In genomic region chr18:63319383-63320040, GRCh38 we compare ENCODE assay signal across 8 cellular contexts. TPM values are rescaled to one million over a fixed set of nuclear protein-coding genes. Genes with fewer than 3 reads are reported as not detected.
DNase-seq lines count a peak whose midpoint lies in the region; ATAC-seq and TF ChIP-seq lines count a peak whose summit lies in the region.

Gene BCL2 (minus strand): TSS chr18:63319769.

- H3K27ac Mint-ChIP-seq in Caco-2 (ENCODE audit: unreplicated experiment) (peak within 1 kb of the TSS; percentile 63), T-cell (peak within 1 kb of the TSS; percentile 97)

- ATAC-seq in GM19468 (IDR thresholded peaks at IDR 0.05; ENCODE audit: extremely low read depth, unreplicated experiment) = peak; percentile 2
- peak in 2 of 4 experiments; percentile 43 to 44 for ATAC-seq in T-cell (replicated peaks in 1 of 4)
- ATAC-seq in stimulated activated naive CD8-positive, alpha-beta T cell treated with anti-CD3 and anti-CD28 coated beads, Interleukin-15, Interleukin-2, amounts not matched to agents 100 U/mL and 50 U/mL, for 24 hours = peak; percentile 29

- H3K36me3 Mint-ChIP-seq in Caco-2 (ENCODE audit: insufficient read depth, unreplicated experiment) = no peaks in the 10 kb centered on the region
- peaks cover 16% of the 10 kb centered on the region for H3K36me3 Mint-ChIP-seq in T-cell

- CTCF ChIA-PET in Caco-2 (lab: Charles Lee) = no interaction called here
- CTCF ChIA-PET in T-cell (lab: Charles Lee) = interaction anchor here (0.7 to 2.5 kb wide), 16 partner anchors 28 to 303 kb away, joined by 3 to 12 read pairs (median 5); no protein-coding TSS in a partner anchor

- POLR2A ChIA-PET in Caco-2 (lab: Charles Lee) = interaction anchor here (0.6 kb wide), 1 partner anchor 108 kb away, joined by 3 read pairs; no protein-coding TSS in a partner anchor
- POLR2A ChIA-PET in T-cell (lab: Charles Lee) = interaction anchor here (0.5 to 0.8 kb wide), 5 partner anchors 9 to 195 kb away, joined by 3 to 4 read pairs (median 3); no protein-coding TSS in a partner anchor

- DNase-seq in Caco-2 (no peak), T-cell (peak in 15 of 34 experiments; percentile 3 to 53 (median 26)), dermis blood vessel endothelial cell (peak; percentile 45), lower leg skin (ENCODE audit: low spot score in 2 of 2) (peak in 1 of 2 donors; percentile 89), cortex of kidney (lab: John Stamatoyannopoulos, UW) (no peak)
- DNase-seq in stimulated activated naive CD8-positive, alpha-beta T cell treated with anti-CD3 and anti-CD28 coated beads, Interleukin-15, Interleukin-2, amounts not matched to agents 100 U/mL and 50 U/mL, for 24 hours = no peak

- no peaks in the 10 kb centered on the region for H3K27me3 ChIP-seq in Caco-2 (replicated peaks; ENCODE audit: control insufficient read depth, insufficient read depth, low read length)
- H3K27me3 ChIP-seq in HUES64 (ENCODE audit: insufficient read depth, low read length) = peaks cover 43% of the 10 kb centered on the region

- H3K4me1 ChIP-seq in Caco-2 = 0 out of 2 replicates have a peak, but pooled peaks cover 5% of the 10 kb centered on the region
- H3K4me1 ChIP-seq in HUES64 (ENCODE audit: insufficient read depth, low read length) = peaks cover 13% of the 10 kb centered on the region

- H3K36me3 ChIP-seq in Caco-2 (ENCODE audit: control insufficient read depth, insufficient read depth, low read length) = no peaks in the 10 kb centered on the region
- H3K36me3 ChIP-seq in HUES64 (ENCODE audit: insufficient read depth, low read length) = no peaks in the 10 kb centered on the region

- no peak within 1 kb of the TSS for H3K27ac ChIP-seq in HUES64 (ENCODE audit: low read depth, low read length)

- H3K9me3 Mint-ChIP-seq in Caco-2 (ENCODE audit: unreplicated experiment) (no peaks in the 10 kb centered on the region), T-cell (no peaks in the 10 kb centered on the region)

- no peak for TF ChIP-seq POLR2A in lower leg skin (IDR thresholded peaks at IDR 0.05)

- H3K4me3 ChIP-seq in Caco-2 (ENCODE audit: low read depth, low read length) = peak within 1 kb of the TSS; percentile 53
- peak within 1 kb of the TSS; percentile 73 for H3K4me3 ChIP-seq in HUES64 (ENCODE audit: low read length)
- H3K4me3 ChIP-seq in lower leg skin (ENCODE audit: low read depth, poor library complexity, severe bottlenecking) = peak within 1 kb of the TSS; percentile 45

- H3K4me1 Mint-ChIP-seq in Caco-2 (ENCODE audit: low read depth, unreplicated experiment) = peaks cover 7% of the 10 kb centered on the region
- peaks cover 48 to 57% (median 55%) of the 10 kb centered on the region in 3 donors for H3K4me1 Mint-ChIP-seq in T-cell

- H3K4me3 Mint-ChIP-seq in Caco-2 (ENCODE audit: unreplicated experiment) (peak within 1 kb of the TSS; percentile 82), T-cell (peak within 1 kb of the TSS; percentile 99 to 100 (median 99))

- H3K9me3 ChIP-seq in Caco-2 (no peaks in the 10 kb centered on the region), HUES64 (ENCODE audit: insufficient read depth, low read depth, low read length) (no peaks in the 10 kb centered on the region)

- BruUV-seq in Caco-2 (replicated peaks; lab: Mats Ljungman, UMichigan) = no TSS peak

- peak within 1 kb of the TSS; percentile 55 for H3K9ac ChIP-seq in HUES64 (ENCODE audit: low read depth, low read length)

- under 1% methylated on average over 59 of the region's 59 CpGs for WGBS in HUES64
- WGBS in lower leg skin, 2 donors = 0 to 1% methylated on average over 50 to 55 of the region's 59 CpGs

- no peak for TF ChIP-seq CTCF in Caco-2 (IDR thresholded peaks at IDR 0.05; ENCODE audit: insufficient read depth in 1 of 2, low read depth in 1 of 2, low read length in 1 of 2, severe bottlenecking in 1 of 2, unreplicated experiment in 1 of 2)
- no peak for TF ChIP-seq CTCF in lower leg skin (IDR thresholded peaks at IDR 0.05)

- H3K27me3 Mint-ChIP-seq in Caco-2 (ENCODE audit: insufficient read depth, unreplicated experiment) = no peaks in the 10 kb centered on the region
- no peaks in the 10 kb centered on the region for H3K27me3 Mint-ChIP-seq in T-cell

- intact Hi-C loops in Caco-2 (cut with micrococcal nuclease; ENCODE audit: unreplicated experiment) = no loop called here
- intact Hi-C loops in lower leg skin (cut with DNase I; ENCODE audit: low total_unique reads) = loop anchor here (5.0 to 10.0 kb wide), 2 partner anchors 187 to 305 kb away; no protein-coding TSS in a partner anchor

RNA-seq across cellular contexts. Expression of gene BCL2, which starts in this region (rescaled TPM):
- total RNA-seq in Caco-2 (2022) (6.3 and 6.5 TPM in 2 replicates), T-cell (100 to 1,000 TPM; 113 to 201 (median 123) TPM), dermis blood vessel endothelial cell (0.88 and 1.4 TPM in 2 replicates), lower leg skin (10 to 100 TPM; 12.8 to 21.7 (median 18.2) TPM)
- 1.9 TPM for polyA plus RNA-seq in HUES64 (2013, experiment 1 of 2)
- polyA plus RNA-seq in HUES64 (2013, experiment 2 of 2) = 1.9 TPM

Comparison
In these comparisons a context has a peak if more than half of its experiments do, and no peak if none do; other contexts are left out.
1. RNA of gene BCL2 (total RNA-seq): 113 to 201 TPM in T-cell; 12.8 to 21.7 TPM in lower leg skin, 6.3 to 6.5 TPM in Caco-2 and 0.88 to 1.4 TPM in dermis blood vessel endothelial cell; every median in the first group is over 4 times any median in the second.
2. Peak in every context shown above with its lines, with median percentiles within 50 percentile points of each other: H3K4me3 ChIP-seq.